8 cellular contexts compared by ENCODE assay signal in genomic region chr1:89022167-89022959, GRCh38. TPM values are rescaled to one million over a fixed set of nuclear protein-coding genes. Genes with fewer than 3 reads are reported as not detected.
DNase-seq lines count a peak whose midpoint lies in the region; ATAC-seq and TF ChIP-seq lines count a peak whose summit lies in the region.

GBP3 (minus strand) TSS chr1:89022866; CDS start chr1:89020721, 2,145 bp downstream.

- peaks cover 47% of the 10 kb centered on the region for H3K4me1 Mint-ChIP-seq in activated CD4-positive, alpha-beta T cell treated with anti-CD3 and anti-CD28 coated beads, Interleukin-2, amount 10 ng/mL, durations not matched to agents 7 days and 5 days
- H3K4me1 Mint-ChIP-seq in activated naive CD8-positive, alpha-beta T cell treated with anti-CD3 and anti-CD28 coated beads for 36 hours = peaks cover 43% of the 10 kb centered on the region

- CTCF ChIA-PET in activated CD4-positive, alpha-beta T cell treated with anti-CD3 and anti-CD28 coated beads, Interleukin-2, amount 10 ng/mL, durations not matched to agents 7 days and 5 days (lab: Charles Lee) = interaction anchor here (1.0 to 1.7 kb wide), 8 partner anchors 11 to 336 kb away, joined by 3 to 5 read pairs (median 3); no protein-coding TSS in a partner anchor

- peak within 1 kb of the TSS; percentile 89 for H3K27ac Mint-ChIP-seq in activated CD4-positive, alpha-beta T cell treated with anti-CD3 and anti-CD28 coated beads, Interleukin-2, amount 10 ng/mL, durations not matched to agents 7 days and 5 days
- peak within 1 kb of the TSS; percentile 88 for H3K27ac Mint-ChIP-seq in activated naive CD8-positive, alpha-beta T cell treated with anti-CD3 and anti-CD28 coated beads for 36 hours

- ATAC-seq in HG02759 (IDR thresholded peaks at IDR 0.05; ENCODE audit: unreplicated experiment) (peak; percentile 80), heart left ventricle (peak; percentile 42 to 85 (median 70)), gastrocnemius medialis (peak; percentile 30 to 55)

- POLR2A ChIA-PET in activated CD4-positive, alpha-beta T cell treated with anti-CD3 and anti-CD28 coated beads, Interleukin-2, amount 10 ng/mL, durations not matched to agents 7 days and 5 days (lab: Charles Lee) = interaction anchor here (0.5 to 0.7 kb wide), 2 partner anchors 39 to 289 kb away, joined by 3 read pairs; no protein-coding TSS in a partner anchor

- TF ChIP-seq CTCF in heart left ventricle (IDR thresholded peaks at IDR 0.05) = no peak
- no peak for TF ChIP-seq CTCF in gastrocnemius medialis (IDR thresholded peaks at IDR 0.05 in 4 of 5, conservative IDR thresholded peaks at IDR 0.05 in 1 of 5)

- H3K9me3 Mint-ChIP-seq in activated CD4-positive, alpha-beta T cell treated with anti-CD3 and anti-CD28 coated beads, Interleukin-2, amount 10 ng/mL, durations not matched to agents 7 days and 5 days = peaks cover 21% of the 10 kb centered on the region
- H3K9me3 Mint-ChIP-seq in activated naive CD8-positive, alpha-beta T cell treated with anti-CD3 and anti-CD28 coated beads for 36 hours = peaks cover 19% of the 10 kb centered on the region

- peak; percentile 27 for DNase-seq in activated CD4-positive, alpha-beta T cell treated with anti-CD3 and anti-CD28 coated beads, Interleukin-2, amount 10 ng/mL, durations not matched to agents 7 days and 5 days
- DNase-seq in activated CD4-positive, alpha-beta T cell treated with anti-CD3 and anti-CD28 coated beads, Interleukin-2, amount 50 U/mL, for 4 hours = no peak
- DNase-seq in NCI-H2029 treated with DMSO at 0.1 percent for 48 hours (lab: John Stamatoyannopoulos, UW) (peak; percentile 70), heart left ventricle (no peak), gastrocnemius medialis (no peak)
- DNase-seq in activated naive CD8-positive, alpha-beta T cell treated with anti-CD3 and anti-CD28 coated beads for 36 hours = no peak
- no peak for DNase-seq in stimulated activated CD4-positive, alpha-beta T cell treated with anti-CD3 and anti-CD28 coated beads, Interleukin-4, amount 100 ng/mL, for 24 hours

- no peak for TF ChIP-seq POLR2A in heart left ventricle (IDR thresholded peaks at IDR 0.05)
- TF ChIP-seq POLR2A in gastrocnemius medialis (IDR thresholded peaks at IDR 0.05) = no peak

- no peaks in the 10 kb centered on the region for H3K27me3 Mint-ChIP-seq in activated CD4-positive, alpha-beta T cell treated with anti-CD3 and anti-CD28 coated beads, Interleukin-2, amount 10 ng/mL, durations not matched to agents 7 days and 5 days
- no peaks in the 10 kb centered on the region for H3K27me3 Mint-ChIP-seq in activated naive CD8-positive, alpha-beta T cell treated with anti-CD3 and anti-CD28 coated beads for 36 hours

- intact Hi-C loops in heart left ventricle (cut with DNase I) = loop anchor here in 2 of 10 donors (5.0 kb wide), 1 partner anchor 45 kb away; the partner anchor contains the start of gene GBP1 (in 2 of the 2)
- intact Hi-C loops in gastrocnemius medialis (cut with DNase I; ENCODE audit: low total_unique reads) = no loop called here

- H3K9me3 ChIP-seq in heart left ventricle = peaks cover 0 to 10% (median 0%) of the 10 kb centered on the region in 12 donors
- H3K9me3 ChIP-seq in gastrocnemius medialis = no peaks in the 10 kb centered on the region

- H3K4me3 ChIP-seq in heart left ventricle (peak within 1 kb of the TSS; percentile 21 to 85 (median 57)), gastrocnemius medialis (peak within 1 kb of the TSS; percentile 50 to 55 (median 52))

- H3K27me3 ChIP-seq in heart left ventricle (no peaks in the 10 kb centered on the region), gastrocnemius medialis (no peaks in the 10 kb centered on the region)

- H3K4me3 Mint-ChIP-seq in activated CD4-positive, alpha-beta T cell treated with anti-CD3 and anti-CD28 coated beads, Interleukin-2, amount 10 ng/mL, durations not matched to agents 7 days and 5 days = peak within 1 kb of the TSS; percentile 87
- peak within 1 kb of the TSS; percentile 84 for H3K4me3 Mint-ChIP-seq in activated naive CD8-positive, alpha-beta T cell treated with anti-CD3 and anti-CD28 coated beads for 36 hours

- H3K36me3 ChIP-seq in heart left ventricle (peaks cover 0 to 30% (median 11%) of the 10 kb centered on the region in 9 donors), gastrocnemius medialis (no peaks in the 10 kb centered on the region)

- peaks cover 0 to 44% (median 6%) of the 10 kb centered on the region in 12 donors for H3K4me1 ChIP-seq in heart left ventricle
- peaks cover 0 to 5% of the 10 kb centered on the region in 2 donors for H3K4me1 ChIP-seq in gastrocnemius medialis

- in situ Hi-C loops in gastrocnemius medialis (cut with MboI; ENCODE audit: low sequenced_read_pairs in 4 of 4) = no loop called here

- peaks cover 58% of the 10 kb centered on the region for H3K36me3 Mint-ChIP-seq in activated CD4-positive, alpha-beta T cell treated with anti-CD3 and anti-CD28 coated beads, Interleukin-2, amount 10 ng/mL, durations not matched to agents 7 days and 5 days (ENCODE audit: low read depth)
- peaks cover 40% of the 10 kb centered on the region for H3K36me3 Mint-ChIP-seq in activated naive CD8-positive, alpha-beta T cell treated with anti-CD3 and anti-CD28 coated beads for 36 hours

- 26 to 38% (median 31%) methylated on average over 5 of the region's 5 CpGs for WGBS in heart left ventricle, 4 donors

- H3K27ac ChIP-seq in heart left ventricle = peak within 1 kb of the TSS; percentile 65 to 94 (median 79)
- peak within 1 kb of the TSS; percentile 63 to 80 (median 68) for H3K27ac ChIP-seq in gastrocnemius medialis

RNA-seq across cellular contexts. Expression of gene GBP3, which starts in this region (rescaled TPM):
- total RNA-seq in activated CD4-positive, alpha-beta T cell treated with anti-CD3 and anti-CD28 coated beads, Interleukin-2, amount 10 ng/mL, durations not matched to agents 7 days and 5 days = 10 to 100 TPM; 39.2 to 39.7 TPM
- 10 to 100 TPM in 1 of 2 experiments, 1 to 10 TPM in 1; 9.7 to 10.2 TPM for total RNA-seq in activated naive CD8-positive, alpha-beta T cell treated with anti-CD3 and anti-CD28 coated beads for 36 hours
- total RNA-seq in heart left ventricle (10 to 100 TPM in 2 of 9 donors, 1 to 10 TPM in 7; 1.2 to 30.1 (median 6.1) TPM), gastrocnemius medialis (1 to 10 TPM; 1.5 to 6.6 (median 2.5) TPM)
- 1 to 10 TPM; 2.4 to 4.0 TPM for polyA plus RNA-seq in heart left ventricle

Comparison
In these comparisons a context has a peak if more than half of its experiments do, and no peak if none do; other contexts are left out.
1. DNase-seq: peak in activated CD4-positive, alpha-beta T cell treated with anti-CD3 and anti-CD28 coated beads, Interleukin-2, amount 10 ng/mL, durations not matched to agents 7 days and 5 days (single experiment) and NCI-H2029 treated with DMSO at 0.1 percent for 48 hours (single experiment); none in activated CD4-positive, alpha-beta T cell treated with anti-CD3 and anti-CD28 coated beads, Interleukin-2, amount 50 U/mL, for 4 hours (0 of 2), activated naive CD8-positive, alpha-beta T cell treated with anti-CD3 and anti-CD28 coated beads for 36 hours (single experiment), heart left ventricle (0 of 5), gastrocnemius medialis (0 of 2) and stimulated activated CD4-positive, alpha-beta T cell treated with anti-CD3 and anti-CD28 coated beads, Interleukin-4, amount 100 ng/mL, for 24 hours (single experiment).
2. Peak in every context shown above with its lines, with median percentiles within 50 percentile points of each other: ATAC-seq.